In genomic region chr9:129035838-129036237, GRCh38 we compare ENCODE assay signal across 1 cellular context.
TF ChIP-seq lines count a peak whose summit lies in the region.

No MANE protein-coding gene starts in this region.

TF ChIP-seq in HepG2, 621 proteins besides CTCF, POLR2A, EP300 and RAD21:
- TF ChIP-seq ZNF441 (CRISPR knock-in tag; IDR thresholded peaks at IDR 0.05; ENCODE audit: borderline replicate concordance) (0 out of 2 replicates have a peak, but pooled peaks have one; percentile 10), ZSCAN31 (CRISPR knock-in tag; IDR thresholded peaks at IDR 0.05; ENCODE audit: low read depth) (peak; percentile 36; the same call in 1 of the 2 replicates), ESRRA (CRISPR knock-in tag; IDR thresholded peaks at IDR 0.05; ENCODE audit: low read depth) (0 out of 2 replicates have a peak, but pooled peaks have one; percentile 7), ZBTB7A (CRISPR knock-in tag; IDR thresholded peaks at IDR 0.05) (peak; percentile 56; the same call in 1 of the 2 replicates), ZMYM2 (CRISPR knock-in tag; IDR thresholded peaks at IDR 0.05) (peak; percentile 60; the same call in 1 of the 2 replicates), STAT5B (CRISPR knock-in tag; IDR thresholded peaks at IDR 0.05) (0 out of 2 replicates have a peak, but pooled peaks have one; percentile 22), KDM1A (CRISPR knock-in tag; IDR thresholded peaks at IDR 0.05) (peak; percentile 36; the same call in 1 of the 2 replicates), CHD4 (IDR thresholded peaks at IDR 0.05; ENCODE audit: borderline replicate concordance, low read length) (0 out of 2 replicates have a peak, but pooled peaks have one; percentile 37), ZNF747 (CRISPR knock-in tag; IDR thresholded peaks at IDR 0.05; ENCODE audit: borderline replicate concordance) (0 out of 2 replicates have a peak, but pooled peaks have one; percentile 56), ADNP (CRISPR knock-in tag; IDR thresholded peaks at IDR 0.05) (peak; percentile 59; the same call in 1 of the 2 replicates), ZMYM3 (CRISPR knock-in tag; IDR thresholded peaks at IDR 0.05) (peak; percentile 42), ZNF460 (CRISPR knock-in tag; IDR thresholded peaks at IDR 0.05; ENCODE audit: borderline replicate concordance) (peak; percentile 71)
